8 cellular contexts compared by ENCODE assay signal in the genomic region with DNA sequence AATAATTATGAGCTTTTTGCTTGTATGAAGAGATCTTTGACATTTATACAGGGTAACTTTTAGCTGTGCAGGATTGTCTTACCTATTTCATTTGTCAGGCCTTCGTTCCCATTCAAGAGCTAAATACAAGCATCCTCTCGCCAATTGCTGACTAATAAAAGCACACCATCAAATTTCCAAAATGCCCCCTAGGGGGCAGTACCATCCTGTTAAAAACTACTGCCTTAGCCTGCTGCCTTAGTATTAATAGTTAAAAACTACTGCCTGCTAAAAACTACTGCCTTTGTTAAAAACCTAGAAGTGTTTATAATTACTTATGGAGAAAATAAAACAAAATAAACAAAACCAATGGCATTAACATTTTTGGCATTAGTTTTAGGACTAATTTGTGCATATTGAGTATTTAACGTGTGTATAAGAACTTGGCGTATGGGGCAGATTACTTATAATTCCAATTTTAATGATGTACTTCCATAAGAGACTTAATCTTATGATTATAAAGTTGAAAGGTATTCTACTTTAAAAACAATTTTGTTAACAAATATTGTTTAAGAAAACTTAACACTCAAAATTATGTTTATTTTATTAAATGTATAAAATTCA. TPM values are rescaled to one million over a fixed set of nuclear protein-coding genes. Genes with fewer than 3 reads are reported as not detected.
DNase-seq lines count a peak whose midpoint lies in the region; ATAC-seq, FAIRE-seq and TF ChIP-seq lines count a peak whose summit lies in the region.

No MANE protein-coding gene starts in this region.

- FAIRE-seq in bronchial epithelial cell (lab: Jason Lieb, UNC), result no peak

- H3K27ac ChIP-seq in left lung, result no peak overlapping the region

- intact Hi-C loops in left lung (cut with DNase I), result loop anchor here in 1 of 2 donors (10.0 kb wide), 1 partner anchor 88 kb away; no protein-coding TSS in a partner anchor

- H3K27me3 ChIP-seq in BE2C (no peaks in the 10 kb centered on the region), bronchial epithelial cell (ENCODE audit: control insufficient read depth, insufficient read depth, low read length) (no peaks in the 10 kb centered on the region), left lung (peaks cover 0 to 5% of the 10 kb centered on the region in 2 donors)

- TF ChIP-seq CTCF in BE2C (IDR thresholded peaks at IDR 0.05; ENCODE audit: low read depth, low read length) (peak; percentile 83), bronchial epithelial cell (IDR thresholded peaks at IDR 0.05; ENCODE audit: insufficient read depth, low read length, severe bottlenecking) (peak; percentile 65), left lung (IDR thresholded peaks at IDR 0.05) (peak; percentile 70 to 83)

- peak; percentile 52 for ATAC-seq in GM18868 (IDR thresholded peaks at IDR 0.05; ENCODE audit: unreplicated experiment)
- peak; percentile 28 for ATAC-seq in left lung
- no peak for ATAC-seq in HG02973 (IDR thresholded peaks at IDR 0.05; ENCODE audit: unreplicated experiment)

- no peak overlapping the region for H3K4me3 ChIP-seq in BE2C (ENCODE audit: low read depth, low read length)
- H3K4me3 ChIP-seq in bronchial epithelial cell (ENCODE audit: low read depth, low read length), result no peak overlapping the region
- H3K4me3 ChIP-seq in left lung, result no peak overlapping the region

- H3K36me3 ChIP-seq in BE2C (no peaks in the 10 kb centered on the region), bronchial epithelial cell (ENCODE audit: control insufficient read depth, insufficient read depth, low read length) (peaks cover 3% of the 10 kb centered on the region), left lung (peaks cover 0 to 4% of the 10 kb centered on the region in 2 donors)

- DNase-seq in BE2C (peak; percentile 71), NCI-H1694 treated with DMSO at 0.1 percent for 48 hours (lab: John Stamatoyannopoulos, UW) (peak; percentile 95), T-helper 22 cell (ENCODE audit: low read depth) (peak; percentile 20), bronchial epithelial cell (ENCODE audit: low read depth) (peak; percentile 75), left lung (no peak)
- peak; percentile 68 for DNase-seq in stimulated activated CD8-positive, alpha-beta memory T cell treated with anti-CD3 and anti-CD28 coated beads, Interleukin-4, amount 100 ng/mL, for 48 hours

- H3K4me1 ChIP-seq in BE2C (no peaks in the 10 kb centered on the region), left lung (peaks cover 0 to 12% of the 10 kb centered on the region in 2 donors)

- H3K9me3 ChIP-seq in BE2C (no peaks in the 10 kb centered on the region), left lung (peaks cover 0 to 7% of the 10 kb centered on the region in 2 donors)

RNA-seq across cellular contexts. Expression of gene IFI27L2, which starts 3.0 kb away (rescaled TPM):
- polyA plus RNA-seq in BE2C (2012; ENCODE audit: insufficient read depth, insufficient read length, low read depth), result 69.4 TPM
- total RNA-seq in bronchial epithelial cell, result 44.5 and 124 TPM in 2 replicates
- total RNA-seq in left lung, result 10 to 100 TPM; 37.9 to 59.3 TPM

RNA-seq across cellular contexts. Expression of gene IFI27, which starts 21.9 kb away (rescaled TPM):
- 9.5 TPM for polyA plus RNA-seq in BE2C (2012; ENCODE audit: insufficient read depth, insufficient read length, low read depth)
- total RNA-seq in bronchial epithelial cell (15.2 and 20.5 TPM in 2 replicates), left lung (100 to 1,000 TPM; 278 to 394 TPM)

RNA-seq across cellular contexts. Expression of gene PPP4R4, which starts 41.7 kb away (rescaled TPM):
- polyA plus RNA-seq in BE2C (2012; ENCODE audit: insufficient read depth, insufficient read length, low read depth), result not detected
- total RNA-seq in bronchial epithelial cell (14.0 and 23.8 TPM in 2 replicates), left lung (1 to 10 TPM in 1 of 2 donors, under 1 TPM in 1; 0.52 to 3.7 TPM)

RNA-seq across cellular contexts. Expression of gene IFI27L1, which starts 51.3 kb away (rescaled TPM):
- polyA plus RNA-seq in BE2C (2012; ENCODE audit: insufficient read depth, insufficient read length, low read depth), result 23.1 TPM
- total RNA-seq in bronchial epithelial cell (8.7 and 13.1 TPM in 2 replicates), left lung (10 to 100 TPM; 20.3 to 23.8 TPM)

RNA-seq across cellular contexts. Expression of gene DDX24, which starts 51.4 kb away (rescaled TPM):
- 209 TPM for polyA plus RNA-seq in BE2C (2012; ENCODE audit: insufficient read depth, insufficient read length, low read depth)
- total RNA-seq in bronchial epithelial cell, result 62.2 and 65.8 TPM in 2 replicates
- 100 to 1,000 TPM; 142 to 148 TPM for total RNA-seq in left lung

Comparison
In these comparisons a context has a peak if more than half of its experiments do, and no peak if none do; other contexts are left out.
1. DNase-seq: peak in BE2C (single experiment), NCI-H1694 treated with DMSO at 0.1 percent for 48 hours (single experiment), T-helper 22 cell (single experiment), bronchial epithelial cell (single experiment) and stimulated activated CD8-positive, alpha-beta memory T cell treated with anti-CD3 and anti-CD28 coated beads, Interleukin-4, amount 100 ng/mL, for 48 hours (single experiment); none in left lung (0 of 2).
2. RNA of gene IFI27, which starts 21.9 kb away (total RNA-seq): 278 to 394 TPM in left lung; 15.2 to 20.5 TPM in bronchial epithelial cell; every median in the first group is over 10 times any median in the second.
3. Peak in every context shown above with its lines, with median percentiles within 50 percentile points of each other: CTCF ChIP-seq.